ENCODE assay signal across 16 cellular contexts in genomic region chr3:44109997-44110396, GRCh38.
DNase-seq lines count a peak whose midpoint lies in the region; TF ChIP-seq lines count a peak whose summit lies in the region.
"Had no signal": no experiment of that assay in that cellular context is flagged by ENCODE, and none has a peak within 500 bp of the region (broad histone marks: within the 10 kb centered on the region; RNA-seq: fewer than 3 reads in every experiment).

No MANE protein-coding gene starts in this region.

- no peak overlapping the region for H2AFZ ChIP-seq in osteoblast (ENCODE audit: low read length)

- no peaks in the 10 kb centered on the region for H3K27me3 ChIP-seq in testis
- no peaks in the 10 kb centered on the region for H3K27me3 ChIP-seq in osteoblast (ENCODE audit: insufficient read depth, low read length)
- H3K27me3 ChIP-seq: BLaER1 had no signal

- H3K27ac ChIP-seq in testis (no peak overlapping the region), osteoblast (ENCODE audit: low read depth, low read length) (no peak overlapping the region)
- H3K27ac ChIP-seq: BLaER1 had no signal

- H3K4me3 ChIP-seq in testis (no peak overlapping the region), osteoblast (ENCODE audit: insufficient read depth, low read length) (no peak overlapping the region)
- H3K4me3 ChIP-seq: BLaER1 had no signal

- no peak overlapping the region for H3K4me2 ChIP-seq in osteoblast (ENCODE audit: insufficient read depth, low read length)
- H3K4me2 ChIP-seq: BLaER1 had no signal

- H3K9me3 ChIP-seq in testis (no peaks in the 10 kb centered on the region), osteoblast (ENCODE audit: low read depth, low read length) (no peaks in the 10 kb centered on the region)
- H3K9me3 ChIP-seq: BLaER1 had no signal

- H4K20me1 ChIP-seq in osteoblast (ENCODE audit: insufficient read depth, low read length): no peaks in the 10 kb centered on the region
- H4K20me1 ChIP-seq: BLaER1 had no signal

- no peaks in the 10 kb centered on the region for H3K36me3 ChIP-seq in testis (ENCODE audit: low read depth, missing control alignments)
- no peaks in the 10 kb centered on the region for H3K36me3 ChIP-seq in osteoblast (ENCODE audit: insufficient read depth, low read length)
- H3K36me3 ChIP-seq: BLaER1 had no signal

- 94 to 98% methylated on average over 3 of the region's 3 CpGs for WGBS in testis, 2 donors

- H3K4me1 ChIP-seq in testis (no peaks in the 10 kb centered on the region), osteoblast (ENCODE audit: insufficient read depth, low read length) (no peaks in the 10 kb centered on the region)
- H3K4me1 ChIP-seq: BLaER1 had no signal

- in situ Hi-C loops in G401 (cut with HindIII; ENCODE audit: low sequenced_read_pairs): no loop called here

- DNase-seq in NCI-H2029 treated with DMSO at 0.1 percent for 48 hours (lab: John Stamatoyannopoulos, UW): peak; percentile 39
- DNase-seq in NCI-H2029 (lab: John Stamatoyannopoulos, UW): no peak
- peak; percentile 77 for DNase-seq in G401 (ENCODE audit: low spot score)
- peak; percentile 70 for DNase-seq in NCI-H82 treated with DMSO at 0.1 percent for 48 hours (lab: John Stamatoyannopoulos, UW; ENCODE audit: unreplicated experiment)
- peak; percentile 66 for DNase-seq in cerebellum (ENCODE audit: low spot score)
- DNase-seq in testis: no peak
- DNase-seq in T-helper 9 cell: no peak
- DNase-seq in osteoblast (ENCODE audit: insufficient read length, low spot score, missing footprints): no peak
- DNase-seq: 8988T; AML-193; CD4-positive, alpha-beta T cell; EL; GDM1; GOT3; IMR-90 had no signal

- no peak for TF ChIP-seq CTCF in testis (IDR thresholded peaks at IDR 0.05)
- TF ChIP-seq CTCF in osteoblast (IDR thresholded peaks at IDR 0.05; ENCODE audit: extremely low read depth, low read depth, low read length): no peak

- no peak for TF ChIP-seq POLR2A in testis (IDR thresholded peaks at IDR 0.05)

- H3K79me2 ChIP-seq in osteoblast (ENCODE audit: insufficient read depth, low read length): no peaks in the 10 kb centered on the region

- intact Hi-C loops in testis (cut with DNase I; ENCODE audit: low total_unique reads): no loop called here

Comparison
In these comparisons a context has a peak if more than half of its experiments do, and no peak if none do; other contexts are left out.
1. DNase-seq: peak in NCI-H2029 treated with DMSO at 0.1 percent for 48 hours (single experiment), G401 (single experiment), NCI-H82 treated with DMSO at 0.1 percent for 48 hours (single experiment) and cerebellum (single experiment); none in NCI-H2029 (single experiment), testis (single experiment), T-helper 9 cell (single experiment) and osteoblast (single experiment).